27 cellular contexts compared by ENCODE assay signal in the genomic region with DNA sequence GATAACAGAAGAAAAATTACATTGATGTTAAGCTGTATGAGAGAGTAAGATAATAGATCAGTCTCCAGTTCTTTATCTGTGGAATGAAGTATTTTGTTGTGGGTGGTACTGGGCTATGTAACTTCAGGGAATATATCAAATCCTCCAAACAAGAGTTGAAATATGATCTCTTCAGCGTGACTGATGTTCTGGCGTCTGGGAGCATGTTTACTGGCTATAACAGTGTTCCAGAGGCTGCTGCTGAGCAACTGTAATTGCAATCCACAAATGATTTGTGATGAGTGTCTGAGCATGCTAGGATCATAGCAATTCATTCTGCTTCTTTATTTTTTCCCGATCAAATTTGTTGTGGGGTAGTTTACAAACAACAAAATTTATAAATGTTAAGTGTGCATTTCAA. TPM values are rescaled to one million over a fixed set of nuclear protein-coding genes. Genes with fewer than 3 reads are reported as not detected.
DNase-seq lines count a peak whose midpoint lies in the region; TF ChIP-seq lines count a peak whose summit lies in the region.
"Had no signal": no experiment of that assay in that cellular context is flagged by ENCODE, and none has a peak within 500 bp of the region (broad histone marks: within the 10 kb centered on the region; RNA-seq: fewer than 3 reads in every experiment).

No MANE protein-coding gene starts in this region.

- H3K27ac ChIP-seq in A673 (ENCODE audit: low read depth, low read length, poor library complexity, severe bottlenecking) (no peak overlapping the region), HEK293 (ENCODE audit: extremely low read depth, low read depth, low read length) (no peak overlapping the region), thyroid gland (no peak overlapping the region)
- H3K27ac ChIP-seq: skin epidermis, tibial artery had no signal

- DNase-seq in A673 (ENCODE audit: low spot score) (peak; percentile 41), NCI-H524 (lab: John Stamatoyannopoulos, UW) (peak; percentile 47 to 79), fibroblast of villous mesenchyme (ENCODE audit: low read depth) (peak; percentile 4), SK-N-DZ (ENCODE audit: low spot score) (no peak), kidney tubule cell (ENCODE audit: low spot score) (no peak), Caco-2 (no peak), thyroid gland (no peak)
- DNase-seq: activated CD4-positive, alpha-beta T cell treated with anti-CD3 and anti-CD28 coated beads, Interleukin-2, amount 10 ng/mL, durations not matched to agents 24 days and 14 days; activated CD8-positive, alpha-beta memory T cell treated with anti-CD3 and anti-CD28 coated beads, Interleukin-2, amount 10 ng/mL, durations not matched to agents 7 days and 5 days; activated naive CD8-positive, alpha-beta T cell treated with anti-CD3 and anti-CD28 coated beads for 36 hours; C1 segment of cervical spinal cord; effector CD4-positive, alpha-beta T cell; GOT3; IMR-90; left cardiac atrium; stimulated activated naive CD4-positive, alpha-beta T cell; tibial artery had no signal

- H3K36me3 ChIP-seq in A673 (ENCODE audit: insufficient read depth, low read length, poor library complexity, severe bottlenecking) (no peaks in the 10 kb centered on the region), HEK293 (ENCODE audit: control insufficient read depth in 2 of 2, insufficient read depth in 1 of 2, low read length in 2 of 2) (no peaks in the 10 kb centered on the region), Caco-2 (ENCODE audit: control insufficient read depth, insufficient read depth, low read length) (no peaks in the 10 kb centered on the region), thyroid gland (no peaks in the 10 kb centered on the region)
- H3K36me3 ChIP-seq: tibial artery had no signal

- H3K4me3 ChIP-seq in A673 (ENCODE audit: low read depth, low read length, poor library complexity, severe bottlenecking) (no peak overlapping the region), HEK293 (ENCODE audit: low read depth, low read length) (no peak overlapping the region), fibroblast of villous mesenchyme (ENCODE audit: low read depth, low read length) (no peak overlapping the region), Caco-2 (ENCODE audit: low read depth, low read length) (no peak overlapping the region), thyroid gland (replicated peaks in 1 of 3) (no peak overlapping the region)
- H3K4me3 ChIP-seq: GM12878, skin epidermis, tibial artery had no signal

- no peaks in the 10 kb centered on the region for H3K4me1 ChIP-seq in A673 (ENCODE audit: insufficient read depth, low read length, poor library complexity, severe bottlenecking)
- peaks cover 6% of the 10 kb centered on the region; the same call in 1 of the 2 replicates for H3K4me1 ChIP-seq in HEK293 (ENCODE audit: control insufficient read depth, insufficient read depth, low read length)
- no peaks in the 10 kb centered on the region for H3K4me1 ChIP-seq in Caco-2
- H3K4me1 ChIP-seq in thyroid gland = no peaks in the 10 kb centered on the region
- H3K4me1 ChIP-seq: tibial artery had no signal

- H3K9me3 ChIP-seq in A673 (ENCODE audit: low read depth, low read length, poor library complexity, severe bottlenecking) = no peaks in the 10 kb centered on the region
- no peaks in the 10 kb centered on the region for H3K9me3 ChIP-seq in HEK293 (ENCODE audit: control insufficient read depth, insufficient read depth, low read depth, low read length)
- no peaks in the 10 kb centered on the region for H3K9me3 ChIP-seq in Caco-2
- no peaks in the 10 kb centered on the region for H3K9me3 ChIP-seq in thyroid gland

- WGBS in thyroid gland, 2 donors = 49 to 52% methylated on average over 3 of the region's 3 CpGs

- no peak for TF ChIP-seq POLR2A in thyroid gland (IDR thresholded peaks at IDR 0.05)

- CTCF ChIA-PET in A673 (lab: Charles Lee) = no interaction called here
- CTCF ChIA-PET in HEK293 (lab: Yijun Ruan, JAX) = interaction anchor here (1.2 to 1.5 kb wide), 2 partner anchors 11 to 21 kb away, joined by 3 read pairs; no protein-coding TSS in a partner anchor
- CTCF ChIA-PET in Caco-2 (lab: Charles Lee) = no interaction called here

- H3K27me3 Mint-ChIP-seq in Caco-2 (ENCODE audit: insufficient read depth, unreplicated experiment) = peaks cover 6% of the 10 kb centered on the region
- H3K27me3 Mint-ChIP-seq: activated CD4-positive, alpha-beta T cell treated with anti-CD3 and anti-CD28 coated beads, Interleukin-2, amount 10 ng/mL, durations not matched to agents 24 days and 14 days; activated naive CD8-positive, alpha-beta T cell treated with anti-CD3 and anti-CD28 coated beads for 36 hours; activated T-helper 17 cell treated with anti-CD3 and anti-CD28 coated beads, Interleukin-2, amount 50 U/mL, for 72 hours; natural killer cell treated with Interleukin-12 subunit alpha and Interleukin-12 subunit beta and Interleukin-15 and Interleukin-18, amount 100 ng/mL, for 72 hours; progenitor cell of endocrine pancreas had no signal

- no peak overlapping the region for H3K4me3 Mint-ChIP-seq in Caco-2 (ENCODE audit: unreplicated experiment)
- H3K4me3 Mint-ChIP-seq: activated CD4-positive, alpha-beta T cell treated with anti-CD3 and anti-CD28 coated beads, Interleukin-2, amount 10 ng/mL, durations not matched to agents 24 days and 14 days; activated CD8-positive, alpha-beta memory T cell treated with anti-CD3 and anti-CD28 coated beads, Interleukin-2, amount 10 ng/mL, durations not matched to agents 7 days and 5 days; activated naive CD8-positive, alpha-beta T cell treated with anti-CD3 and anti-CD28 coated beads for 36 hours; activated T-helper 17 cell treated with anti-CD3 and anti-CD28 coated beads, Interleukin-2, amount 50 U/mL, for 72 hours; natural killer cell treated with Interleukin-12 subunit alpha and Interleukin-12 subunit beta and Interleukin-15 and Interleukin-18, amount 100 ng/mL, for 72 hours had no signal

- no peak overlapping the region for H3K27ac Mint-ChIP-seq in Caco-2 (ENCODE audit: unreplicated experiment)
- H3K27ac Mint-ChIP-seq: activated CD4-positive, alpha-beta T cell treated with anti-CD3 and anti-CD28 coated beads, Interleukin-2, amount 10 ng/mL, durations not matched to agents 24 days and 14 days; activated CD8-positive, alpha-beta memory T cell treated with anti-CD3 and anti-CD28 coated beads, Interleukin-2, amount 10 ng/mL, durations not matched to agents 7 days and 5 days; activated naive CD8-positive, alpha-beta T cell treated with anti-CD3 and anti-CD28 coated beads for 36 hours; activated T-helper 17 cell treated with anti-CD3 and anti-CD28 coated beads, Interleukin-2, amount 50 U/mL, for 72 hours; natural killer cell treated with Interleukin-12 subunit alpha and Interleukin-12 subunit beta and Interleukin-15 and Interleukin-18, amount 100 ng/mL, for 72 hours; progenitor cell of endocrine pancreas had no signal

- no peaks in the 10 kb centered on the region for H3K36me3 Mint-ChIP-seq in Caco-2 (ENCODE audit: insufficient read depth, unreplicated experiment)
- H3K36me3 Mint-ChIP-seq: activated CD8-positive, alpha-beta memory T cell treated with anti-CD3 and anti-CD28 coated beads, Interleukin-2, amount 10 ng/mL, durations not matched to agents 7 days and 5 days; activated naive CD8-positive, alpha-beta T cell treated with anti-CD3 and anti-CD28 coated beads for 36 hours had no signal

- no peaks in the 10 kb centered on the region for H3K27me3 ChIP-seq in A673 (replicated peaks; ENCODE audit: insufficient read depth, low read depth, low read length, poor library complexity)
- no peaks in the 10 kb centered on the region for H3K27me3 ChIP-seq in Caco-2 (replicated peaks; ENCODE audit: control insufficient read depth, insufficient read depth, low read length)
- H3K27me3 ChIP-seq in thyroid gland = no peaks in the 10 kb centered on the region
- H3K27me3 ChIP-seq: tibial artery had no signal

- no peaks in the 10 kb centered on the region for H3K9me3 Mint-ChIP-seq in Caco-2 (ENCODE audit: unreplicated experiment)

- no peaks in the 10 kb centered on the region for H3K4me1 Mint-ChIP-seq in Caco-2 (ENCODE audit: low read depth, unreplicated experiment)
- H3K4me1 Mint-ChIP-seq: activated CD4-positive, alpha-beta T cell treated with anti-CD3 and anti-CD28 coated beads, Interleukin-2, amount 10 ng/mL, durations not matched to agents 24 days and 14 days; activated CD8-positive, alpha-beta memory T cell treated with anti-CD3 and anti-CD28 coated beads, Interleukin-2, amount 10 ng/mL, durations not matched to agents 7 days and 5 days; activated naive CD8-positive, alpha-beta T cell treated with anti-CD3 and anti-CD28 coated beads for 36 hours; activated T-helper 17 cell treated with anti-CD3 and anti-CD28 coated beads, Interleukin-2, amount 50 U/mL, for 72 hours had no signal

- TF ChIP-seq CTCF in A673 (conservative IDR thresholded peaks at IDR 0.05; ENCODE audit: low read depth, low read length) (no peak), HEK293 (tag by site-specific recombination; IDR thresholded peaks at IDR 0.05) (no peak), fibroblast of villous mesenchyme (IDR thresholded peaks at IDR 0.05; ENCODE audit: insufficient read depth, low read depth, low read length) (no peak), Caco-2 (IDR thresholded peaks at IDR 0.05; ENCODE audit: insufficient read depth in 1 of 2, low read depth in 1 of 2, low read length in 1 of 2, severe bottlenecking in 1 of 2, unreplicated experiment in 1 of 2) (no peak), thyroid gland (IDR thresholded peaks at IDR 0.05) (no peak)

- BruUV-seq in A673 (replicated peaks; lab: Mats Ljungman, UMichigan) = no TSS peak
- no TSS peak for BruUV-seq in Caco-2 (replicated peaks; lab: Mats Ljungman, UMichigan)

- POLR2A ChIA-PET in A673 (lab: Charles Lee; ENCODE audit: low non-redundant PET) = no interaction called here
- POLR2A ChIA-PET in HEK293 (lab: Yijun Ruan, JAX) = no interaction called here
- POLR2A ChIA-PET in Caco-2 (lab: Charles Lee) = no interaction called here

- intact Hi-C loops in A673 (cut with micrococcal nuclease; ENCODE audit: unreplicated experiment) = no loop called here
- intact Hi-C loops in Caco-2 (cut with micrococcal nuclease; ENCODE audit: unreplicated experiment) = no loop called here
- intact Hi-C loops in thyroid gland (cut with DNase I) = no loop called here

RNA-seq across cellular contexts. Expression of gene CCDC198, which starts 18.6 kb away (rescaled TPM):
- total RNA-seq in A673 (2021) (not detected in 2 replicates), fibroblast of villous mesenchyme (not detected in 2 replicates), Caco-2 (2022) (0.66 and 1.1 TPM in 2 replicates), thyroid gland (not detected)
- not detected in 2 replicates for polyA plus RNA-seq in SK-N-DZ (2014; cell fraction: cytosol; rRNA removed)
- not detected in 2 replicates for polyA plus RNA-seq in SK-N-DZ (2014; cell fraction: nucleus; rRNA removed)
- total RNA-seq: activated CD4-positive, alpha-beta T cell treated with anti-CD3 and anti-CD28 coated beads, Interleukin-2, amount 10 ng/mL, durations not matched to agents 24 days and 14 days; activated CD8-positive, alpha-beta memory T cell treated with anti-CD3 and anti-CD28 coated beads, Interleukin-2, amount 10 ng/mL, durations not matched to agents 7 days and 5 days; activated naive CD8-positive, alpha-beta T cell treated with anti-CD3 and anti-CD28 coated beads for 36 hours; activated T-helper 17 cell treated with anti-CD3 and anti-CD28 coated beads, Interleukin-2, amount 50 U/mL, for 72 hours; chondrocyte; IMR-90; left cardiac atrium; M059J; mesenteric fat pad; natural killer cell treated with Interleukin-12 subunit alpha and Interleukin-12 subunit beta and Interleukin-15 and Interleukin-18, amount 100 ng/mL, for 72 hours had no signal
- polyA plus RNA-seq: esophagus, IMR-90 had no signal

Comparison
In these comparisons a context has a peak if more than half of its experiments do, and no peak if none do; other contexts are left out.
1. DNase-seq: peak in A673 (single experiment), NCI-H524 (2 of 2) and fibroblast of villous mesenchyme (single experiment); none in SK-N-DZ (single experiment), kidney tubule cell (single experiment), Caco-2 (0 of 2) and thyroid gland (0 of 2).